27 cellular contexts compared by ENCODE assay signal in the genomic region with DNA sequence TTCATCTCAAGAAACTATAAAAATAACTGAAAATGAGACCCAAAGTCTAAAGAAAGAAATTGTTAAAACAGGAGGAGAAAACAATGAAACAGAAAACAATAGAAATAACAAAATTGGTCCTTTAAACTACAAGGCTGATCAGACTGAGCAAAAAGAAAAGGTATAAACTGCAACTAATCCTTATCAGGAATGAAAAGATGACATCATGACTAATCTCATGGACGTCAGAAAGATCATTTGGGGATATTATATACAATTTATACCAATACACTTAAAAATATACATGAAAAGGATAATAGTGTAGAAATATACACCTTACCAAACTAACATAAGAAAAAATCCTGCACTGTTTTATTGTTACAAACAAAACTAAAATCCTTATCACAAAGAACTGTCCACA.
"Had no signal": no experiment of that assay in that cellular context is flagged by ENCODE, and none has a peak within 500 bp of the region (broad histone marks: within the 10 kb centered on the region; RNA-seq: fewer than 3 reads in every experiment).

No MANE protein-coding gene starts in this region.

- DNase-seq: stimulated activated CD4-positive, alpha-beta T cell treated with anti-CD3 and anti-CD28 coated beads, Interleukin-2, amount 100 ng/mL, for 48 hours; stimulated activated CD4-positive, alpha-beta T cell treated with anti-CD3 and anti-CD28 coated beads, Interleukin-4, amount 100 ng/mL, for 1 hour; stimulated activated CD4-positive, alpha-beta T cell treated with anti-CD3 and anti-CD28 coated beads, Interleukin-4, amount 100 ng/mL, for 24 hours; stimulated activated CD4-positive, alpha-beta T cell treated with anti-CD3 and anti-CD28 coated beads, Interleukin-4, amount 100 ng/mL, for 4 hours; stimulated activated CD8-positive, alpha-beta memory T cell treated with anti-CD3 and anti-CD28 coated beads, Interleukin-4, amount 100 ng/mL, for 48 hours; stimulated activated naive B cell treated with anti-CD40 and anti-IgM and Interleukin-4, amounts not matched to agents 10 μg/mL and 1 μg/mL and 100 μg/mL, for 72 hours; stimulated activated naive CD4-positive, alpha-beta T cell; stimulated activated naive CD4-positive, alpha-beta T cell treated with Interleukin-2 at 50 U/mL for 16 hours; stimulated activated naive CD8-positive, alpha-beta T cell treated with anti-CD3 and anti-CD28 coated beads, Interleukin-15, amount 100 ng/mL, for 72 hours; stimulated activated naive CD8-positive, alpha-beta T cell treated with anti-CD3 and anti-CD28 coated beads, Interleukin-15, Interleukin-2, amounts not matched to agents 100 U/mL and 50 U/mL, for 24 hours; stomach; substantia nigra; testis; thyroid gland; tibial artery; transverse colon; trophoblast cell; upper lobe of left lung; upper lobe of right lung; uterus had no signal

- H3K27me3 ChIP-seq: suprapubic skin, testis, thyroid gland, tibial artery, tibial nerve, transverse colon, upper lobe of left lung, upper lobe of right lung, uterus, vagina had no signal

- FAIRE-seq: urothelium cell line had no signal

- H3K36me3 ChIP-seq: stomach, suprapubic skin, thoracic aorta, thyroid gland, tibial artery, tibial nerve, transverse colon, upper lobe of left lung, upper lobe of right lung, uterus, vagina had no signal

- H3K9me3 ChIP-seq: suprapubic skin, testis, thyroid gland, uterus had no signal

- ATAC-seq: stimulated activated effector memory CD8-positive, alpha-beta T cell treated with anti-CD3 and anti-CD28 coated beads, Interleukin-12 subunit alpha, Interleukin-12 subunit beta, amount 100 ng/mL, for 72 hours; stimulated activated memory B cell treated with anti-CD40 and anti-IgM and Interleukin-4, amounts not matched to agents 10 μg/mL and 1 μg/mL and 100 μg/mL, for 72 hours; stimulated activated naive B cell treated with anti-CD40 and anti-IgM and Interleukin-4, amounts not matched to agents 10 μg/mL and 1 μg/mL and 100 μg/mL, for 72 hours; stimulated activated naive CD8-positive, alpha-beta T cell treated with anti-CD3 and anti-CD28 coated beads, Interleukin-15, amount 100 ng/mL, for 72 hours; stimulated activated naive CD8-positive, alpha-beta T cell treated with anti-CD3 and anti-CD28 coated beads, Interleukin-15, Interleukin-2, amounts not matched to agents 100 U/mL and 50 U/mL, for 24 hours; upper lobe of right lung had no signal

- H3K4me1 ChIP-seq: stomach, suprapubic skin, testis, thyroid gland, tibial artery, transverse colon, upper lobe of left lung, upper lobe of right lung, uterus, vagina had no signal

- H3K4me3 ChIP-seq: stomach, suprapubic skin, testis, thoracic aorta, thyroid gland, tibial artery, tibial nerve, transverse colon, upper lobe of left lung, upper lobe of right lung, uterus, vagina had no signal

- H3K27ac ChIP-seq: stomach, suprapubic skin, testis, thoracic aorta, thyroid gland, tibial artery, tibial nerve, transverse colon, upper lobe of left lung, upper lobe of right lung, uterus, vagina had no signal
